3 cellular contexts compared by ENCODE assay signal in genomic region chr5:31416547-31416946, GRCh38.
"Had no signal": no experiment of that assay in that cellular context is flagged by ENCODE, and none has a peak within 500 bp of the region (broad histone marks: within the 10 kb centered on the region; RNA-seq: fewer than 3 reads in every experiment).

No MANE protein-coding gene starts in this region.

- ATAC-seq: GM12878 had no signal

- DNase-seq: GDM1, GF-D8 had no signal

- H3K4me3 ChIP-seq: GM12878 had no signal
